Comparison of ENCODE assay signal across 8 cellular contexts in genomic region chr19:3276341-3276799, GRCh38. TPM values are rescaled to one million over a fixed set of nuclear protein-coding genes. Genes with fewer than 3 reads are reported as not detected.
A peak's percentile ranks its signal among the peaks of the same experiment; 100 is the strongest.
DNase-seq lines count a peak whose midpoint lies in the region; ATAC-seq and TF ChIP-seq lines count a peak whose summit lies in the region.

No MANE protein-coding gene starts in this region.

- no peak overlapping the region for H3K9ac ChIP-seq in neural progenitor cell

- peak overlapping the region; percentile 49 for H3K4me2 ChIP-seq in neural progenitor cell

- H3K9me3 ChIP-seq in neural progenitor cell (ENCODE audit: low read depth), result no peaks in the 10 kb centered on the region

- peaks cover 33% of the 10 kb centered on the region for H4K20me1 ChIP-seq in neural progenitor cell (ENCODE audit: low read depth)

- ATAC-seq in HG02970 (IDR thresholded peaks at IDR 0.05; ENCODE audit: low FRiP score, unreplicated experiment), result no peak

- H3K4me3 ChIP-seq in neural progenitor cell, result peak overlapping the region; percentile 11

- H2AFZ ChIP-seq in neural progenitor cell (replicated peaks), result no peak overlapping the region

- DNase-seq in activated effector memory CD4-positive, alpha-beta T cell treated with anti-CD3 and anti-CD28 coated beads, Interleukin-2, amount 50 U/mL, for 16 hours, result peak; percentile 78
- DNase-seq in activated effector memory CD4-positive, alpha-beta T cell treated with Interleukin-2 at 50 U/mL for 16 hours, result no peak
- peak; percentile 64 for DNase-seq in SK-N-DZ (ENCODE audit: low spot score)
- peak; percentile 73 for DNase-seq in MCF 10A (ENCODE audit: unreplicated experiment)
- peak; percentile 90 for DNase-seq in neural progenitor cell (ENCODE audit: low spot score)
- DNase-seq in medulla oblongata (ENCODE audit: extremely low spot score), result no peak
- DNase-seq in dermis blood vessel endothelial cell, result no peak

- H3K27me3 ChIP-seq in neural progenitor cell, result no peaks in the 10 kb centered on the region

- H3K79me2 ChIP-seq in neural progenitor cell (ENCODE audit: low read depth), result no peaks in the 10 kb centered on the region

- H3K27ac ChIP-seq in neural progenitor cell, result no peak overlapping the region

- H3K4me1 Mint-ChIP-seq in MCF 10A (ENCODE audit: insufficient read depth, unreplicated experiment) (no peaks in the 10 kb centered on the region), neural progenitor cell (peaks cover 20% of the 10 kb centered on the region)

- peaks cover 21% of the 10 kb centered on the region for H3F3A ChIP-seq in neural progenitor cell (ENCODE audit: low read depth)

- H3K4me1 ChIP-seq in neural progenitor cell, result peaks cover 8% of the 10 kb centered on the region

- H3K9me3 Mint-ChIP-seq in MCF 10A (ENCODE audit: unreplicated experiment) (no peaks in the 10 kb centered on the region), neural progenitor cell (peaks cover 2% of the 10 kb centered on the region)

- H3K36me3 Mint-ChIP-seq in MCF 10A (ENCODE audit: insufficient read depth, unreplicated experiment) (no peaks in the 10 kb centered on the region), neural progenitor cell (peaks cover 4% of the 10 kb centered on the region)

- H3K4me3 Mint-ChIP-seq in MCF 10A (ENCODE audit: unreplicated experiment), result peak overlapping the region; percentile 77
- peak overlapping the region; percentile 82 for H3K4me3 Mint-ChIP-seq in neural progenitor cell

- CTCF ChIA-PET in MCF 10A (lab: Yijun Ruan, JAX), result interaction anchor here (0.7 kb wide), 1 partner anchor 23 kb away, joined by 3 read pairs; no protein-coding TSS in a partner anchor

- no peaks in the 10 kb centered on the region for H3K36me3 ChIP-seq in neural progenitor cell

- POLR2A ChIA-PET in MCF 10A (lab: Yijun Ruan, JAX), result no interaction called here

- H3K27me3 Mint-ChIP-seq in MCF 10A (ENCODE audit: insufficient read depth, unreplicated experiment), result peaks cover 42% of the 10 kb centered on the region
- H3K27me3 Mint-ChIP-seq in neural progenitor cell (ENCODE audit: insufficient read depth, low read depth), result peaks cover 15% of the 10 kb centered on the region

- no peak overlapping the region for H3K27ac Mint-ChIP-seq in MCF 10A (ENCODE audit: low read depth, unreplicated experiment)
- no peak overlapping the region for H3K27ac Mint-ChIP-seq in neural progenitor cell

- no TSS peak for BruUV-seq in MCF 10A (replicated peaks; lab: Mats Ljungman, UMichigan)

- TF ChIP-seq CTCF in MCF 10A (IDR thresholded peaks at IDR 0.05; ENCODE audit: unreplicated experiment), result no peak
- no peak for TF ChIP-seq CTCF in neural progenitor cell (IDR thresholded peaks at IDR 0.05)

- intact Hi-C loops in MCF 10A (cut with micrococcal nuclease), result no loop called here

RNA-seq across cellular contexts. Expression of gene CELF5, which starts 51.9 kb away (rescaled TPM):
- polyA plus RNA-seq in SK-N-DZ (2014; cell fraction: cytosol; rRNA removed), result 0.37 and 2.6 TPM in 2 replicates
- polyA plus RNA-seq in SK-N-DZ (2014; cell fraction: nucleus; rRNA removed), result 2.1 and 2.8 TPM in 2 replicates
- 0.17 and 0.30 TPM in 2 replicates for total RNA-seq in MCF 10A (2022)
- total RNA-seq in neural progenitor cell (ENCODE audit: low replicate concordance), result 7.9 and 16.1 TPM in 2 replicates
- total RNA-seq in dermis blood vessel endothelial cell, result not detected in 2 replicates

Comparison
In these comparisons a context has a peak if more than half of its experiments do, and no peak if none do; other contexts are left out.
1. DNase-seq: peak in activated effector memory CD4-positive, alpha-beta T cell treated with anti-CD3 and anti-CD28 coated beads, Interleukin-2, amount 50 U/mL, for 16 hours (single experiment), SK-N-DZ (single experiment), MCF 10A (single experiment) and neural progenitor cell (single experiment); none in activated effector memory CD4-positive, alpha-beta T cell treated with Interleukin-2 at 50 U/mL for 16 hours (single experiment), medulla oblongata (single experiment) and dermis blood vessel endothelial cell (single experiment).